ENCODE assay signal across 9 cellular contexts in the genomic region with DNA sequence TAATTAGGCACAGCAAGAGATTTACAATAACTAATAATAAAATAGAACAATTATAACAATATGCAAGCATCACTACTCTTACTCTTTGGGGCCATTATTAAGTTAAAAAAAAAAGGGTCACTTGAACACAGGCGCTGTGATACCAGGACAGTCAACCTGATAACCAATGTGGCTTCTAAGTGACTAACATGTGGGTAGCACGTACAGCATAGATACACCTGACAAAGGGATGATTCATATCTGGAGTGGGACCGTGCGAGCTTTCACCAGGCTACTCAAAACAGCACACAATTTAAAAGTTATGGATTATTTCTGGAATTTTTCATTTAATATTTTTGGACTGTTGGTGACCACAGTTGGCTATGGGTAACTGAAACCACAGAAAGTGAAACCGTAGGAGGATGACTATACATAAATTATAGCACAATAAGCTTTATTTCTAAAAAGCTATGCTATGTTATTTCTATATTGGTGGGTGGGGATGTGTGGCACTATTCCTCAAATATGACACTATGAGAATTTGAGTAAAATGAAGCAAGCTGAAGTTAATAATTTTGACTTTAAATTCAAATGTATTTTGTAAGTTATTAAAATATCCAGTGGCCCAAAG.
A peak's percentile ranks its signal among the peaks of the same experiment; 100 is the strongest.
DNase-seq lines count a peak whose midpoint lies in the region; ATAC-seq and TF ChIP-seq lines count a peak whose summit lies in the region.
"Had no signal": no experiment of that assay in that cellular context is flagged by ENCODE, and none has a peak within 500 bp of the region (broad histone marks: within the 10 kb centered on the region; RNA-seq: fewer than 3 reads in every experiment).

No MANE protein-coding gene starts in this region.

- H3K4me1 ChIP-seq in vagina, result peaks cover 1% of the 10 kb centered on the region

- peaks cover 9% of the 10 kb centered on the region for H3K9me3 ChIP-seq in vagina

- intact Hi-C loops in activated T-helper 1 cell treated with anti-CD3 and anti-CD28 coated beads, Interleukin-12 subunit alpha, Interleukin-12 subunit beta, Interleukin-2, Interleukin-4 antibody, amounts not matched to agents 30 ng/mL and 10 ng/mL and 1 ng/mL, durations not matched to agents 14 hours and 24 hours and 36 hours (cut with micrococcal nuclease), result loop anchor here (1.0 to 10.0 kb wide), 11 partner anchors 16 to 890 kb away; partner anchors contain the start of gene RBPJ
- intact Hi-C loops in vagina (cut with DNase I), result no loop called here

- ATAC-seq in GM19397 (IDR thresholded peaks at IDR 0.05; ENCODE audit: unreplicated experiment) (peak; percentile 99), HG03097 (IDR thresholded peaks at IDR 0.05; ENCODE audit: low FRiP score, unreplicated experiment) (peak; percentile 100)

- no peak for TF ChIP-seq CTCF in GM10266 (IDR thresholded peaks at IDR 0.05; ENCODE audit: control insufficient read depth, insufficient read depth, low read depth, missing control alignments)
- TF ChIP-seq CTCF in vagina (IDR thresholded peaks at IDR 0.05), result no peak

- no peak overlapping the region for H3K27ac ChIP-seq in vagina

- H3K4me1 Mint-ChIP-seq in activated T-helper 1 cell treated with anti-CD3 and anti-CD28 coated beads, Interleukin-12 subunit alpha, Interleukin-12 subunit beta, Interleukin-2, Interleukin-4 antibody, amounts not matched to agents 30 ng/mL and 10 ng/mL and 1 ng/mL, durations not matched to agents 14 hours and 24 hours and 36 hours (ENCODE audit: low read depth), result peaks cover 18% of the 10 kb centered on the region

- no peaks in the 10 kb centered on the region for H3K36me3 ChIP-seq in vagina

- H3K27me3 ChIP-seq in vagina, result no peaks in the 10 kb centered on the region

- peak overlapping the region; percentile 35 for H3K27ac Mint-ChIP-seq in activated T-helper 1 cell treated with anti-CD3 and anti-CD28 coated beads, Interleukin-12 subunit alpha, Interleukin-12 subunit beta, Interleukin-2, Interleukin-4 antibody, amounts not matched to agents 30 ng/mL and 10 ng/mL and 1 ng/mL, durations not matched to agents 14 hours and 24 hours and 36 hours

- H3K4me3 ChIP-seq in vagina, result no peak overlapping the region

- peak; percentile 38 for DNase-seq in GM10266 (ENCODE audit: extremely low spot score)
- peak; percentile 19 for DNase-seq in activated T-helper 1 cell treated with anti-CD3 and anti-CD28 coated beads, Interleukin-12 subunit alpha, Interleukin-12 subunit beta, Interleukin-2, Interleukin-4 antibody, amounts not matched to agents 30 ng/mL and 10 ng/mL and 1 ng/mL, durations not matched to agents 14 hours and 24 hours and 36 hours (ENCODE audit: low spot score)
- no peak for DNase-seq in kidney tubule cell (ENCODE audit: low spot score)
- DNase-seq in vagina (ENCODE audit: extremely low spot score in 2 of 2), result no peak
- DNase-seq in effector CD4-positive, alpha-beta T cell, result no peak
- no peak for DNase-seq in NCI-H2029 treated with DMSO at 0.1 percent for 48 hours (lab: John Stamatoyannopoulos, UW)
- DNase-seq: IMR-90 had no signal

- TF ChIP-seq POLR2A in vagina (IDR thresholded peaks at IDR 0.05), result no peak

- H3K9me3 Mint-ChIP-seq in activated T-helper 1 cell treated with anti-CD3 and anti-CD28 coated beads, Interleukin-12 subunit alpha, Interleukin-12 subunit beta, Interleukin-2, Interleukin-4 antibody, amounts not matched to agents 30 ng/mL and 10 ng/mL and 1 ng/mL, durations not matched to agents 14 hours and 24 hours and 36 hours, result no peaks in the 10 kb centered on the region

- H3K27me3 Mint-ChIP-seq in activated T-helper 1 cell treated with anti-CD3 and anti-CD28 coated beads, Interleukin-12 subunit alpha, Interleukin-12 subunit beta, Interleukin-2, Interleukin-4 antibody, amounts not matched to agents 30 ng/mL and 10 ng/mL and 1 ng/mL, durations not matched to agents 14 hours and 24 hours and 36 hours (ENCODE audit: insufficient read depth), result peaks cover 27% of the 10 kb centered on the region

- H3K36me3 Mint-ChIP-seq in activated T-helper 1 cell treated with anti-CD3 and anti-CD28 coated beads, Interleukin-12 subunit alpha, Interleukin-12 subunit beta, Interleukin-2, Interleukin-4 antibody, amounts not matched to agents 30 ng/mL and 10 ng/mL and 1 ng/mL, durations not matched to agents 14 hours and 24 hours and 36 hours (ENCODE audit: low read depth), result peaks cover 3% of the 10 kb centered on the region

- H3K4me3 Mint-ChIP-seq in activated T-helper 1 cell treated with anti-CD3 and anti-CD28 coated beads, Interleukin-12 subunit alpha, Interleukin-12 subunit beta, Interleukin-2, Interleukin-4 antibody, amounts not matched to agents 30 ng/mL and 10 ng/mL and 1 ng/mL, durations not matched to agents 14 hours and 24 hours and 36 hours, result no peak overlapping the region

Comparison
In these comparisons a context has a peak if more than half of its experiments do, and no peak if none do; other contexts are left out.
1. DNase-seq: peak in GM10266 (single experiment) and activated T-helper 1 cell treated with anti-CD3 and anti-CD28 coated beads, Interleukin-12 subunit alpha, Interleukin-12 subunit beta, Interleukin-2, Interleukin-4 antibody, amounts not matched to agents 30 ng/mL and 10 ng/mL and 1 ng/mL, durations not matched to agents 14 hours and 24 hours and 36 hours (single experiment); none in kidney tubule cell (single experiment), vagina (0 of 2), effector CD4-positive, alpha-beta T cell (single experiment) and NCI-H2029 treated with DMSO at 0.1 percent for 48 hours (single experiment).